ENCODE assay signal across 11 cellular contexts in the genomic region with DNA sequence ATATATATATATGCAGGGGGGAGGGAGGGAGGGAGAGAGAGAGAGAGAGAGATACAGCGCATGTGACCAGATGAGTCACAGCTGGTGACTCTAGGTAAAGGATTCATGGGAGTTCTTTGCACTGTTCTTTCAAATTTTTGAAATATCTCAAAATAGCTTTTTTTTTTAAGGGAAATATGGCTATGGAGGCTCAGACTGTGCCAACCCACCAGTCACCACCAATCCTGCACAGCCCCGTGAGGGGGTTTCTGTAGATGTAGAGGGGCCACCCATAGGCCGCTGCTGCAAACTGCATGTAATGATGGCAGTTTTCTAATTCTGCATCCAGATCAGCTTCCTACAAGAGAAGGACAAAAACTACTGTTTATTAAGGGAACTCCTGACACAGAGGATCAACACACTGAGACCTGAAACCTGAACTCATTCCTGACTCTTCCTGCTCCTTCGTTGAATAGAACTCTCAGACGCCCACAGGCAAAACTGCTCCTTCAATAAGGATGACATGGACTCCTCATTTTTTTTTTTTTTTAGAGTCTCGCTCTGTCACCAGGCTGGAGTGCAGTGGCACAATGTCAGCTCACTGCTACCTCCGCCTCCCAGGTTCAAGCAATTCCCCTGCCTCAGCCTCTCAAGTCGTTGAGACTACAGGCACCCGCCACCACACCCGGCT. TPM values are rescaled to one million over a fixed set of nuclear protein-coding genes. Genes with fewer than 3 reads are reported as not detected.
DNase-seq lines count a peak whose midpoint lies in the region; ATAC-seq, FAIRE-seq and TF ChIP-seq lines count a peak whose summit lies in the region.
"Had no signal": no experiment of that assay in that cellular context is flagged by ENCODE, and none has a peak within 500 bp of the region (broad histone marks: within the 10 kb centered on the region; RNA-seq: fewer than 3 reads in every experiment).

No MANE protein-coding gene starts in this region.

- no peak for TF ChIP-seq POLR2A in ovary (IDR thresholded peaks at IDR 0.05)

- no peak overlapping the region for H3K4me2 ChIP-seq in astrocyte (ENCODE audit: low read length)
- H3K4me2 ChIP-seq in keratinocyte (ENCODE audit: control insufficient read depth, extremely low read depth, insufficient read depth, low read depth, low read length), result no peak overlapping the region

- FAIRE-seq in astrocyte (lab: Jason Lieb, UNC), result no peak
- FAIRE-seq in keratinocyte (lab: Jason Lieb, UNC), result no peak
- FAIRE-seq: endometrium had no signal

- TF ChIP-seq CTCF in CD14-positive monocyte (IDR thresholded peaks at IDR 0.05) (no peak), HFFc6 (IDR thresholded peaks at IDR 0.05) (peak; percentile 46), astrocyte (IDR thresholded peaks at IDR 0.05; ENCODE audit: insufficient read depth, low read depth, low read length) (peak; percentile 24), keratinocyte (optimal IDR thresholded peaks at IDR 0.05 in 1 of 3, IDR thresholded peaks at IDR 0.05 in 1 of 3, conservative IDR thresholded peaks at IDR 0.05 in 1 of 3; ENCODE audit: extremely low read depth in 1 of 3, insufficient read depth in 2 of 3, low read length in 3 of 3) (peak in 1 of 3 experiments; percentile 21), ovary (IDR thresholded peaks at IDR 0.05) (no peak)

- H3K4me3 ChIP-seq in astrocyte (ENCODE audit: insufficient read depth, low read depth, low read length) (no peak overlapping the region), keratinocyte (ENCODE audit: control insufficient read depth in 2 of 3, extremely low read depth in 1 of 3, insufficient read depth in 2 of 3, low read depth in 1 of 3, low read length in 3 of 3) (no peak overlapping the region), ovary (no peak overlapping the region)

- peak overlapping the region in 1 of 2 donors; percentile 15 for H3K4me3 Mint-ChIP-seq in CD14-positive monocyte
- H3K4me3 Mint-ChIP-seq in HFFc6, result no peak overlapping the region
- H3K4me3 Mint-ChIP-seq in astrocyte (ENCODE audit: unreplicated experiment), result no peak overlapping the region
- H3K4me3 Mint-ChIP-seq: naive thymus-derived CD8-positive, alpha-beta T cell had no signal

- peaks cover 29% of the 10 kb centered on the region for H4K20me1 ChIP-seq in astrocyte (ENCODE audit: insufficient read depth, low read length)
- H4K20me1 ChIP-seq in keratinocyte (ENCODE audit: control insufficient read depth, extremely low read depth, insufficient read depth, low read length), result peaks cover 4% of the 10 kb centered on the region

- ATAC-seq in HG03025 (IDR thresholded peaks at IDR 0.05; ENCODE audit: low FRiP score, unreplicated experiment), result no peak

- H3K27me3 Mint-ChIP-seq in CD14-positive monocyte (ENCODE audit: low read depth in 3 of 3), result no peaks in the 10 kb centered on the region
- H3K27me3 Mint-ChIP-seq in HFFc6 (ENCODE audit: insufficient read depth), result 0 out of 2 replicates have a peak, but pooled peaks cover 1% of the 10 kb centered on the region
- H3K27me3 Mint-ChIP-seq in astrocyte (ENCODE audit: low read depth, unreplicated experiment), result no peaks in the 10 kb centered on the region
- H3K27me3 Mint-ChIP-seq: naive thymus-derived CD8-positive, alpha-beta T cell had no signal

- peaks cover 40% of the 10 kb centered on the region for H3K36me3 ChIP-seq in astrocyte (ENCODE audit: insufficient read depth, low read length)
- peaks cover 26 to 27% of the 10 kb centered on the region in 2 experiments for H3K36me3 ChIP-seq in keratinocyte (ENCODE audit: control insufficient read depth in 2 of 2, extremely low read depth in 1 of 2, insufficient read depth in 2 of 2, low read length in 2 of 2)
- H3K36me3 ChIP-seq in ovary, result no peaks in the 10 kb centered on the region

- intact Hi-C loops in CD14-positive monocyte (cut with micrococcal nuclease) (no loop called here), ovary (cut with DNase I) (no loop called here)

- DNase-seq in CD14-positive monocyte (ENCODE audit: low spot score) (peak; percentile 53), HFFc6 (peak; percentile 27), astrocyte (ENCODE audit: low read depth) (peak; percentile 55), keratinocyte (ENCODE audit: low read depth, low spot score) (no peak), NCI-H1092 treated with DMSO at 0.1 percent for 48 hours (lab: John Stamatoyannopoulos, UW) (no peak), ovary (no peak), OCI-M2 (lab: John Stamatoyannopoulos, UW; ENCODE audit: unreplicated experiment) (no peak)
- DNase-seq: naive thymus-derived CD8-positive, alpha-beta T cell; NCI-H510A had no signal

- TF ChIP-seq EP300 in ovary (IDR thresholded peaks at IDR 0.05), result no peak

- dilution Hi-C loops in keratinocyte (cut with MboI; ENCODE audit: extremely low pct_ligation_motif_present, low sequenced_read_pairs), result no loop called here

- H3K9me3 Mint-ChIP-seq in CD14-positive monocyte (peaks cover 0 to 2% (median 0%) of the 10 kb centered on the region in 7 donors), HFFc6 (no peaks in the 10 kb centered on the region), astrocyte (ENCODE audit: unreplicated experiment) (no peaks in the 10 kb centered on the region)
- H3K9me3 Mint-ChIP-seq: naive thymus-derived CD8-positive, alpha-beta T cell had no signal

- H3K9me3 ChIP-seq in astrocyte (ENCODE audit: insufficient read depth, low read depth, low read length) (no peaks in the 10 kb centered on the region), keratinocyte (ENCODE audit: control insufficient read depth, low read depth, low read length) (no peaks in the 10 kb centered on the region), ovary (no peaks in the 10 kb centered on the region)

- H3K27ac Mint-ChIP-seq in CD14-positive monocyte (peak overlapping the region; percentile 73 to 89 (median 85)), HFFc6 (peak overlapping the region; percentile 66), astrocyte (ENCODE audit: unreplicated experiment) (peak overlapping the region; percentile 69)

- peaks cover 59% of the 10 kb centered on the region for H3K4me1 Mint-ChIP-seq in CD14-positive monocyte
- H3K4me1 Mint-ChIP-seq in HFFc6 (ENCODE audit: low read depth), result peaks cover 14% of the 10 kb centered on the region
- peaks cover 7% of the 10 kb centered on the region for H3K4me1 Mint-ChIP-seq in astrocyte (ENCODE audit: low read depth, unreplicated experiment)

- H3K36me3 Mint-ChIP-seq in CD14-positive monocyte (peaks cover 56 to 80% of the 10 kb centered on the region in 2 donors), HFFc6 (ENCODE audit: low read depth) (peaks cover 28% of the 10 kb centered on the region), astrocyte (ENCODE audit: low read depth, unreplicated experiment) (peaks cover 10% of the 10 kb centered on the region)

- H3K9ac ChIP-seq in astrocyte (ENCODE audit: low read length) (no peak overlapping the region), keratinocyte (ENCODE audit: control insufficient read depth, extremely low read depth, insufficient read depth, low read length) (no peak overlapping the region)

- H3K79me2 ChIP-seq in astrocyte (ENCODE audit: insufficient read depth, low read length) (peaks cover 36% of the 10 kb centered on the region), keratinocyte (ENCODE audit: control insufficient read depth, insufficient read depth, low read length) (peaks cover 13% of the 10 kb centered on the region)

- H3K27me3 ChIP-seq in astrocyte (ENCODE audit: insufficient read depth, low read length), result no peaks in the 10 kb centered on the region
- no peaks in the 10 kb centered on the region for H3K27me3 ChIP-seq in keratinocyte (ENCODE audit: control insufficient read depth, extremely low read depth, insufficient read depth, low read length)
- no peaks in the 10 kb centered on the region for H3K27me3 ChIP-seq in ovary

- peaks cover 4% of the 10 kb centered on the region for H3K4me1 ChIP-seq in astrocyte (ENCODE audit: insufficient read depth, low read length)
- H3K4me1 ChIP-seq in keratinocyte (ENCODE audit: control insufficient read depth, extremely low read depth, insufficient read depth, low read length), result peaks cover 3% of the 10 kb centered on the region
- no peaks in the 10 kb centered on the region for H3K4me1 ChIP-seq in ovary (ENCODE audit: insufficient read depth)

- H3K9me1 ChIP-seq in keratinocyte (ENCODE audit: control insufficient read depth, extremely low read depth, insufficient read depth, low read length), result peaks cover 2% of the 10 kb centered on the region

- no peak overlapping the region for H2AFZ ChIP-seq in astrocyte (ENCODE audit: low read depth, low read length)
- H2AFZ ChIP-seq in keratinocyte (ENCODE audit: control insufficient read depth, low read length), result no peak overlapping the region

- H3K27ac ChIP-seq in astrocyte (ENCODE audit: low read depth, low read length), result peak overlapping the region; percentile 41
- H3K27ac ChIP-seq in keratinocyte (ENCODE audit: control insufficient read depth, insufficient read depth, low read length), result peak overlapping the region; percentile 40
- no peak overlapping the region for H3K27ac ChIP-seq in ovary

- WGBS in ovary, 3 donors, result 82 to 86% (median 85%) methylated on average over 10 of the region's 10 CpGs

RNA-seq across cellular contexts. Expression of gene DAGLB, which starts 17.3 kb away (rescaled TPM):
- 10 to 100 TPM; 15.2 to 16.4 TPM for polyA plus RNA-seq in CD14-positive monocyte
- total RNA-seq in HFFc6 (2021; fragmentation: NEBNext Ultra II Directional; extraction: Animal tissue kit (Norgen Biotek cat#: 25700)), result 10 to 100 TPM; 29.2 to 39.5 (median 33.2) TPM
- 21.9 and 28.3 TPM in 2 replicates for total RNA-seq in astrocyte
- 15.5 to 29.7 TPM (median 20.8 TPM) in 3 replicates for polyA plus RNA-seq in keratinocyte
- polyA plus RNA-seq in keratinocyte (2011; ENCODE audit: low read depth), result 24.8 TPM
- polyA plus RNA-seq in keratinocyte (2011; cell fraction: cytosol; rRNA removed), result 7.7 and 7.9 TPM in 2 replicates
- 59.6 and 61.5 TPM in 2 replicates for polyA plus RNA-seq in keratinocyte (2011; cell fraction: nucleus; rRNA removed)
- polyA plus RNA-seq in keratinocyte (2012; ENCODE audit: low replicate concordance), result 13.1 and 32.3 TPM in 2 replicates
- 34.8 to 51.1 TPM (median 41.2 TPM) in 3 replicates for polyA minus RNA-seq in keratinocyte
- 20.7 TPM for polyA minus RNA-seq in keratinocyte (2011; cell fraction: cytosol; rRNA and poly(A)+ RNA removed)
- 53.1 and 91.4 TPM in 2 replicates for polyA minus RNA-seq in keratinocyte (2011; cell fraction: nucleus; rRNA and poly(A)+ RNA removed)
- total RNA-seq in ovary, result 10 to 100 TPM; 11.5 to 22.4 (median 15.5) TPM
- polyA plus RNA-seq in ovary, result 10 to 100 TPM in 1 of 2 donors, 1 to 10 TPM in 1; 8.8 to 10.7 TPM

RNA-seq across cellular contexts. Expression of gene KDELR2, which starts 53.5 kb away (rescaled TPM):
- polyA plus RNA-seq in CD14-positive monocyte, result 100 to 1,000 TPM in 1 of 2 donors, 10 to 100 TPM in 1; 91.7 to 103 TPM
- total RNA-seq in HFFc6 (2021; fragmentation: NEBNext Ultra II Directional; extraction: Animal tissue kit (Norgen Biotek cat#: 25700)), result 100 to 1,000 TPM; 367 to 473 (median 416) TPM
- 336 and 362 TPM in 2 replicates for total RNA-seq in astrocyte
- 89.2 to 154 TPM (median 145 TPM) in 3 replicates for polyA plus RNA-seq in keratinocyte
- 86.1 TPM for polyA plus RNA-seq in keratinocyte (2011; ENCODE audit: low read depth)
- 108 and 144 TPM in 2 replicates for polyA plus RNA-seq in keratinocyte (2011; cell fraction: cytosol; rRNA removed)
- 74.9 and 80.3 TPM in 2 replicates for polyA plus RNA-seq in keratinocyte (2011; cell fraction: nucleus; rRNA removed)
- polyA plus RNA-seq in keratinocyte (2012; ENCODE audit: low replicate concordance), result 66.0 and 110 TPM in 2 replicates
- polyA minus RNA-seq in keratinocyte, result 101 to 126 TPM (median 103 TPM) in 3 replicates
- polyA minus RNA-seq in keratinocyte (2011; cell fraction: cytosol; rRNA and poly(A)+ RNA removed), result 73.5 TPM
- 24.8 and 38.6 TPM in 2 replicates for polyA minus RNA-seq in keratinocyte (2011; cell fraction: nucleus; rRNA and poly(A)+ RNA removed)
- 100 to 1,000 TPM in 2 of 7 donors, 10 to 100 TPM in 5; 55.3 to 151 (median 93.3) TPM for total RNA-seq in ovary
- 100 to 1,000 TPM in 1 of 2 donors, 10 to 100 TPM in 1; 70.9 to 157 TPM for polyA plus RNA-seq in ovary

RNA-seq across cellular contexts. Expression of gene RAC1, which starts 56.1 kb away (rescaled TPM):
- polyA plus RNA-seq in CD14-positive monocyte (100 to 1,000 TPM; 629 to 652 TPM), keratinocyte (346 to 659 TPM (median 493 TPM) in 3 replicates), ovary (100 to 1,000 TPM; 153 to 389 TPM)
- total RNA-seq in HFFc6 (2021; fragmentation: NEBNext Ultra II Directional; extraction: Animal tissue kit (Norgen Biotek cat#: 25700)), result 100 to 1,000 TPM; 311 to 400 (median 359) TPM
- total RNA-seq in astrocyte (322 and 340 TPM in 2 replicates), ovary (100 to 1,000 TPM; 101 to 208 (median 198) TPM)
- 140 TPM for polyA plus RNA-seq in keratinocyte (2011; ENCODE audit: low read depth)
- 508 and 578 TPM in 2 replicates for polyA plus RNA-seq in keratinocyte (2011; cell fraction: cytosol; rRNA removed)
- polyA plus RNA-seq in keratinocyte (2011; cell fraction: nucleus; rRNA removed), result 330 and 385 TPM in 2 replicates
- 351 and 430 TPM in 2 replicates for polyA plus RNA-seq in keratinocyte (2012; ENCODE audit: low replicate concordance)
- 134 to 352 TPM (median 344 TPM) in 3 replicates for polyA minus RNA-seq in keratinocyte
- polyA minus RNA-seq in keratinocyte (2011; cell fraction: cytosol; rRNA and poly(A)+ RNA removed), result 249 TPM
- polyA minus RNA-seq in keratinocyte (2011; cell fraction: nucleus; rRNA and poly(A)+ RNA removed), result 49.1 and 95.7 TPM in 2 replicates

Comparison
In these comparisons a context has a peak if more than half of its experiments do, and no peak if none do; other contexts are left out.
1. DNase-seq: peak in CD14-positive monocyte (single experiment), HFFc6 (single experiment) and astrocyte (single experiment); none in keratinocyte (single experiment), NCI-H1092 treated with DMSO at 0.1 percent for 48 hours (single experiment), ovary (0 of 5) and OCI-M2 (single experiment).
2. CTCF ChIP-seq: peak in HFFc6 (single experiment) and astrocyte (single experiment); none in CD14-positive monocyte (single experiment) and ovary (0 of 3).
3. H3K27ac ChIP-seq: peak in astrocyte (single experiment) and keratinocyte (single experiment); none in ovary (0 of 2).
4. Peak in every context shown above with its lines, with median percentiles within 50 percentile points of each other: H3K27ac Mint-ChIP-seq.